Comparison of ENCODE assay signal across 1 cellular context in genomic region chr2:69946351-69947077, GRCh38.
TF ChIP-seq lines count a peak whose summit lies in the region.

No MANE protein-coding gene starts in this region.

TF ChIP-seq in K562, 482 proteins besides CTCF, POLR2A, EP300 and RAD21 (continued from another document and continues in another):
- TF ChIP-seq, protein P1, sequence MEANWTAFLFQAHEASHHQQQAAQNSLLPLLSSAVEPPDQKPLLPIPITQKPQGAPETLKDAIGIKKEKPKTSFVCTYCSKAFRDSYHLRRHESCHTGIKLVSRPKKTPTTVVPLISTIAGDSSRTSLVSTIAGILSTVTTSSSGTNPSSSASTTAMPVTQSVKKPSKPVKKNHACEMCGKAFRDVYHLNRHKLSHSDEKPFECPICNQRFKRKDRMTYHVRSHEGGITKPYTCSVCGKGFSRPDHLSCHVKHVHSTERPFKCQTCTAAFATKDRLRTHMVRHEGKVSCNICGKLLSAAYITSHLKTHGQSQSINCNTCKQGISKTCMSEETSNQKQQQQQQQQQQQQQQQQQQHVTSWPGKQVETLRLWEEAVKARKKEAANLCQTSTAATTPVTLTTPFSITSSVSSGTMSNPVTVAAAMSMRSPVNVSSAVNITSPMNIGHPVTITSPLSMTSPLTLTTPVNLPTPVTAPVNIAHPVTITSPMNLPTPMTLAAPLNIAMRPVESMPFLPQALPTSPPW (CRISPR knock-in tag; IDR thresholded peaks at IDR 0.05), result peak; percentile 91
- TF ChIP-seq NCOA1 (IDR thresholded peaks at IDR 0.05; ENCODE audit: low read depth) (0 out of 2 replicates have a peak, but pooled peaks have one; percentile 33), STAT5B (CRISPR knock-in tag; IDR thresholded peaks at IDR 0.05) (no peak), KDM5B (IDR thresholded peaks at IDR 0.05; ENCODE audit: insufficient replicate concordance, low read depth, low read length) (no peak), NR2C2 (CRISPR knock-in tag; IDR thresholded peaks at IDR 0.05) (no peak), NR2C2 (tag; IDR thresholded peaks at IDR 0.05) (peak; percentile 51; the same call in 1 of the 2 replicates), CXXC5 (CRISPR knock-in tag; IDR thresholded peaks at IDR 0.05) (peak; percentile 60), ZNF431 (CRISPR knock-in tag; IDR thresholded peaks at IDR 0.05) (no peak), ZNF232 (CRISPR knock-in tag; IDR thresholded peaks at IDR 0.05) (no peak), GATAD2A (IDR thresholded peaks at IDR 0.05) (peak; percentile 57; the same call in 1 of the 2 replicates), TAF1 (IDR thresholded peaks at IDR 0.05; ENCODE audit: control insufficient read depth, extremely low read depth, insufficient read depth, low read length, severe bottlenecking) (peak; percentile 18), CTBP1 (IDR thresholded peaks at IDR 0.05; ENCODE audit: borderline replicate concordance) (peak; percentile 30; the same call in 1 of the 2 replicates), CREB3L1 (IDR thresholded peaks at IDR 0.05; ENCODE audit: borderline replicate concordance, low read depth) (no peak), DMBX1 (CRISPR knock-in tag; IDR thresholded peaks at IDR 0.05; ENCODE audit: borderline replicate concordance) (peak; percentile 82), ELF1 (tag; IDR thresholded peaks at IDR 0.05) (0 out of 2 replicates have a peak, but pooled peaks have one; percentile 30), SMARCC2 (IDR thresholded peaks at IDR 0.05; ENCODE audit: low read depth) (peak; percentile 31; the same call in 1 of the 2 replicates), TFAM (CRISPR knock-in tag; conservative IDR thresholded peaks at IDR 0.05) (no peak), HDAC2 (IDR thresholded peaks at IDR 0.05) (0 out of 2 replicates have a peak, but pooled peaks have one; percentile 23), COPS2 (conservative IDR thresholded peaks at IDR 0.05) (no peak), SUPT5H (IDR thresholded peaks at IDR 0.05) (no peak), MYC (IDR thresholded peaks at IDR 0.05; ENCODE audit: low read depth, low read length) (peak; percentile 26; the same call in 1 of the 2 replicates), MYC (CRISPR knock-in tag; IDR thresholded peaks at IDR 0.05; ENCODE audit: borderline replicate concordance, low read depth) (no peak), RBM34 (IDR thresholded peaks at IDR 0.05; ENCODE audit: borderline replicate concordance, insufficient read depth, low read length) (no peak), ZBTB11 (CRISPR knock-in tag; IDR thresholded peaks at IDR 0.05) (no peak; a peak in 1 of 6 replicates), NFE2 (IDR thresholded peaks at IDR 0.05; ENCODE audit: low read depth) (peak; percentile 69), CHD4 (IDR thresholded peaks at IDR 0.05; ENCODE audit: insufficient read depth, insufficient replicate concordance, low read depth, low read length, poor library complexity, severe bottlenecking) (peak; percentile 45), GATA2 (CRISPR knock-in tag; IDR thresholded peaks at IDR 0.05) (no peak), HDGF (IDR thresholded peaks at IDR 0.05) (no peak), NELFE (IDR thresholded peaks at IDR 0.05; ENCODE audit: insufficient read depth, insufficient read length) (no peak), ZNF586 (CRISPR knock-in tag; conservative IDR thresholded peaks at IDR 0.05) (no peak), ARID1B (IDR thresholded peaks at IDR 0.05) (peak; percentile 67), MEF2D (tag; conservative IDR thresholded peaks at IDR 0.05; ENCODE audit: low read depth) (peak; percentile 41; the same call in 1 of the 2 replicates), MAFK (IDR thresholded peaks at IDR 0.05; ENCODE audit: low read length) (peak; percentile 56), SMARCA4 (IDR thresholded peaks at IDR 0.05) (peak; percentile 73), STAT5A (IDR thresholded peaks at IDR 0.05; ENCODE audit: borderline replicate concordance, low read length) (no peak), SAFB2 (IDR thresholded peaks at IDR 0.05; ENCODE audit: borderline replicate concordance, low read depth, low read length, severe bottlenecking) (no peak), CCNT2 (IDR thresholded peaks at IDR 0.05; ENCODE audit: borderline replicate concordance, extremely low read depth, insufficient read length, low read depth, low read length) (no peak), ZNF316 (IDR thresholded peaks at IDR 0.05) (peak; percentile 38), ELF2 (CRISPR knock-in tag; IDR thresholded peaks at IDR 0.05) (no peak), JUN (IDR thresholded peaks at IDR 0.05; ENCODE audit: borderline replicate concordance, low read depth, low read length) (peak; percentile 66; the same call in 1 of the 2 replicates), JUN (CRISPR knock-in tag; IDR thresholded peaks at IDR 0.05; ENCODE audit: borderline replicate concordance) (no peak), MAZ (CRISPR knock-in tag; conservative IDR thresholded peaks at IDR 0.05 in 1 of 2, IDR thresholded peaks at IDR 0.05 in 1 of 2) (peak in 1 of 2 experiments; percentile 46; a peak in 3 of 4 replicates)
- TF ChIP-seq, protein P2, sequence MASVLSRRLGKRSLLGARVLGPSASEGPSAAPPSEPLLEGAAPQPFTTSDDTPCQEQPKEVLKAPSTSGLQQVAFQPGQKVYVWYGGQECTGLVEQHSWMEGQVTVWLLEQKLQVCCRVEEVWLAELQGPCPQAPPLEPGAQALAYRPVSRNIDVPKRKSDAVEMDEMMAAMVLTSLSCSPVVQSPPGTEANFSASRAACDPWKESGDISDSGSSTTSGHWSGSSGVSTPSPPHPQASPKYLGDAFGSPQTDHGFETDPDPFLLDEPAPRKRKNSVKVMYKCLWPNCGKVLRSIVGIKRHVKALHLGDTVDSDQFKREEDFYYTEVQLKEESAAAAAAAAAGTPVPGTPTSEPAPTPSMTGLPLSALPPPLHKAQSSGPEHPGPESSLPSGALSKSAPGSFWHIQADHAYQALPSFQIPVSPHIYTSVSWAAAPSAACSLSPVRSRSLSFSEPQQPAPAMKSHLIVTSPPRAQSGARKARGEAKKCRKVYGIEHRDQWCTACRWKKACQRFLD (CRISPR knock-in tag; IDR thresholded peaks at IDR 0.05), result peak; percentile 78; the same call in 1 of the 2 replicates
- TF ChIP-seq, protein P3, sequence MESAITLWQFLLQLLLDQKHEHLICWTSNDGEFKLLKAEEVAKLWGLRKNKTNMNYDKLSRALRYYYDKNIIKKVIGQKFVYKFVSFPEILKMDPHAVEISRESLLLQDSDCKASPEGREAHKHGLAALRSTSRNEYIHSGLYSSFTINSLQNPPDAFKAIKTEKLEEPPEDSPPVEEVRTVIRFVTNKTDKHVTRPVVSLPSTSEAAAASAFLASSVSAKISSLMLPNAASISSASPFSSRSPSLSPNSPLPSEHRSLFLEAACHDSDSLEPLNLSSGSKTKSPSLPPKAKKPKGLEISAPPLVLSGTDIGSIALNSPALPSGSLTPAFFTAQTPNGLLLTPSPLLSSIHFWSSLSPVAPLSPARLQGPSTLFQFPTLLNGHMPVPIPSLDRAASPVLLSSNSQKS (CRISPR knock-in tag; IDR thresholded peaks at IDR 0.05), result no peak
- TF ChIP-seq, protein P4, sequence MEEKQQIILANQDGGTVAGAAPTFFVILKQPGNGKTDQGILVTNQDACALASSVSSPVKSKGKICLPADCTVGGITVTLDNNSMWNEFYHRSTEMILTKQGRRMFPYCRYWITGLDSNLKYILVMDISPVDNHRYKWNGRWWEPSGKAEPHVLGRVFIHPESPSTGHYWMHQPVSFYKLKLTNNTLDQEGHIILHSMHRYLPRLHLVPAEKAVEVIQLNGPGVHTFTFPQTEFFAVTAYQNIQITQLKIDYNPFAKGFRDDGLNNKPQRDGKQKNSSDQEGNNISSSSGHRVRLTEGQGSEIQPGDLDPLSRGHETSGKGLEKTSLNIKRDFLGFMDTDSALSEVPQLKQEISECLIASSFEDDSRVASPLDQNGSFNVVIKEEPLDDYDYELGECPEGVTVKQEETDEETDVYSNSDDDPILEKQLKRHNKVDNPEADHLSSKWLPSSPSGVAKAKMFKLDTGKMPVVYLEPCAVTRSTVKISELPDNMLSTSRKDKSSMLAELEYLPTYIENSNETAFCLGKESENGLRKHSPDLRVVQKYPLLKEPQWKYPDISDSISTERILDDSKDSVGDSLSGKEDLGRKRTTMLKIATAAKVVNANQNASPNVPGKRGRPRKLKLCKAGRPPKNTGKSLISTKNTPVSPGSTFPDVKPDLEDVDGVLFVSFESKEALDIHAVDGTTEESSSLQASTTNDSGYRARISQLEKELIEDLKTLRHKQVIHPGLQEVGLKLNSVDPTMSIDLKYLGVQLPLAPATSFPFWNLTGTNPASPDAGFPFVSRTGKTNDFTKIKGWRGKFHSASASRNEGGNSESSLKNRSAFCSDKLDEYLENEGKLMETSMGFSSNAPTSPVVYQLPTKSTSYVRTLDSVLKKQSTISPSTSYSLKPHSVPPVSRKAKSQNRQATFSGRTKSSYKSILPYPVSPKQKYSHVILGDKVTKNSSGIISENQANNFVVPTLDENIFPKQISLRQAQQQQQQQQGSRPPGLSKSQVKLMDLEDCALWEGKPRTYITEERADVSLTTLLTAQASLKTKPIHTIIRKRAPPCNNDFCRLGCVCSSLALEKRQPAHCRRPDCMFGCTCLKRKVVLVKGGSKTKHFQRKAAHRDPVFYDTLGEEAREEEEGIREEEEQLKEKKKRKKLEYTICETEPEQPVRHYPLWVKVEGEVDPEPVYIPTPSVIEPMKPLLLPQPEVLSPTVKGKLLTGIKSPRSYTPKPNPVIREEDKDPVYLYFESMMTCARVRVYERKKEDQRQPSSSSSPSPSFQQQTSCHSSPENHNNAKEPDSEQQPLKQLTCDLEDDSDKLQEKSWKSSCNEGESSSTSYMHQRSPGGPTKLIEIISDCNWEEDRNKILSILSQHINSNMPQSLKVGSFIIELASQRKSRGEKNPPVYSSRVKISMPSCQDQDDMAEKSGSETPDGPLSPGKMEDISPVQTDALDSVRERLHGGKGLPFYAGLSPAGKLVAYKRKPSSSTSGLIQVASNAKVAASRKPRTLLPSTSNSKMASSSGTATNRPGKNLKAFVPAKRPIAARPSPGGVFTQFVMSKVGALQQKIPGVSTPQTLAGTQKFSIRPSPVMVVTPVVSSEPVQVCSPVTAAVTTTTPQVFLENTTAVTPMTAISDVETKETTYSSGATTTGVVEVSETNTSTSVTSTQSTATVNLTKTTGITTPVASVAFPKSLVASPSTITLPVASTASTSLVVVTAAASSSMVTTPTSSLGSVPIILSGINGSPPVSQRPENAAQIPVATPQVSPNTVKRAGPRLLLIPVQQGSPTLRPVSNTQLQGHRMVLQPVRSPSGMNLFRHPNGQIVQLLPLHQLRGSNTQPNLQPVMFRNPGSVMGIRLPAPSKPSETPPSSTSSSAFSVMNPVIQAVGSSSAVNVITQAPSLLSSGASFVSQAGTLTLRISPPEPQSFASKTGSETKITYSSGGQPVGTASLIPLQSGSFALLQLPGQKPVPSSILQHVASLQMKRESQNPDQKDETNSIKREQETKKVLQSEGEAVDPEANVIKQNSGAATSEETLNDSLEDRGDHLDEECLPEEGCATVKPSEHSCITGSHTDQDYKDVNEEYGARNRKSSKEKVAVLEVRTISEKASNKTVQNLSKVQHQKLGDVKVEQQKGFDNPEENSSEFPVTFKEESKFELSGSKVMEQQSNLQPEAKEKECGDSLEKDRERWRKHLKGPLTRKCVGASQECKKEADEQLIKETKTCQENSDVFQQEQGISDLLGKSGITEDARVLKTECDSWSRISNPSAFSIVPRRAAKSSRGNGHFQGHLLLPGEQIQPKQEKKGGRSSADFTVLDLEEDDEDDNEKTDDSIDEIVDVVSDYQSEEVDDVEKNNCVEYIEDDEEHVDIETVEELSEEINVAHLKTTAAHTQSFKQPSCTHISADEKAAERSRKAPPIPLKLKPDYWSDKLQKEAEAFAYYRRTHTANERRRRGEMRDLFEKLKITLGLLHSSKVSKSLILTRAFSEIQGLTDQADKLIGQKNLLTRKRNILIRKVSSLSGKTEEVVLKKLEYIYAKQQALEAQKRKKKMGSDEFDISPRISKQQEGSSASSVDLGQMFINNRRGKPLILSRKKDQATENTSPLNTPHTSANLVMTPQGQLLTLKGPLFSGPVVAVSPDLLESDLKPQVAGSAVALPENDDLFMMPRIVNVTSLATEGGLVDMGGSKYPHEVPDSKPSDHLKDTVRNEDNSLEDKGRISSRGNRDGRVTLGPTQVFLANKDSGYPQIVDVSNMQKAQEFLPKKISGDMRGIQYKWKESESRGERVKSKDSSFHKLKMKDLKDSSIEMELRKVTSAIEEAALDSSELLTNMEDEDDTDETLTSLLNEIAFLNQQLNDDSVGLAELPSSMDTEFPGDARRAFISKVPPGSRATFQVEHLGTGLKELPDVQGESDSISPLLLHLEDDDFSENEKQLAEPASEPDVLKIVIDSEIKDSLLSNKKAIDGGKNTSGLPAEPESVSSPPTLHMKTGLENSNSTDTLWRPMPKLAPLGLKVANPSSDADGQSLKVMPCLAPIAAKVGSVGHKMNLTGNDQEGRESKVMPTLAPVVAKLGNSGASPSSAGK (IDR thresholded peaks at IDR 0.05), result 0 out of 2 replicates have a peak, but pooled peaks have one; percentile 20
